21 cellular contexts compared by ENCODE assay signal in the genomic region with DNA sequence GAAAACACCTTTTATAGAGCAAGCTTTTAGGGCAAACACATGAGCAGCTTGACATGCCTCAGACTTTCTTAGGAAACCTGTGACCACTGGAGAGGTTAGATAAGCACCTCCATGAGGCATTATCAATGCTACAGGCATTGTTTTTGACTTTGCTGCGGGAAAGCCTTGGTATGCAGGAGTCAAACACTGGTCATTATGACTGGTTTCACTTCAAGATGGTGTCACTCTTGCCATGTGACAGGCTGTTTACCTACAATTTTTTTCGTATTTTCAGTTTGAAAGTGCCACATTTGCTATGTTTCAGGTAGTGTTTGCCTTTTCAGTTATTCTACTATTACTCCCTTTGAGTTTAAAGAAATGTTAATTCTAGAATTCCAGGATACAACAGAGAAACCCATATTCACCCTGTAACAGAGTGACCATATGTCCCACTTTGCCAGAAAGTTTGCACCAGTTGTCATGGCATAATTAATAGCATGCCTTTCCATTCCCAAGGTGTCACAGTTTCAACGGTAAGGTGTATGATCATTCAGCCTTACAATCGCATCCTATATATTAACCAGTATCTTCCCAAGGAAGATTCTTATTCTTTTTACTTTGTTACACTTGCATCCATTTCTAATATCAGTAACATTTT. TPM values are rescaled to one million over a fixed set of nuclear protein-coding genes. Genes with fewer than 3 reads are reported as not detected.
DNase-seq lines count a peak whose midpoint lies in the region; ATAC-seq lines count a peak whose summit lies in the region.
"Had no signal": no experiment of that assay in that cellular context is flagged by ENCODE, and none has a peak within 500 bp of the region (broad histone marks: within the 10 kb centered on the region; RNA-seq: fewer than 3 reads in every experiment).

No MANE protein-coding gene starts in this region.

- H2BK120ac ChIP-seq in mesendoderm (ENCODE audit: low read depth, low read length): no peak overlapping the region

- ATAC-seq in activated T-helper 17 cell treated with anti-CD3 and anti-CD28 coated beads, Interleukin-2, amount 50 U/mL, for 72 hours (replicated peaks): peak; percentile 89
- ATAC-seq in GM21619 (IDR thresholded peaks at IDR 0.05; ENCODE audit: unreplicated experiment): no peak
- ATAC-seq: naive thymus-derived CD8-positive, alpha-beta T cell had no signal

- H3K4ac ChIP-seq in mesendoderm (ENCODE audit: low read depth, low read length): no peak overlapping the region

- no peak overlapping the region for H3K4me2 ChIP-seq in mesendoderm (ENCODE audit: low read length)
- H3K4me2 ChIP-seq: SK-N-SH had no signal

- no peak overlapping the region for H2BK5ac ChIP-seq in mesendoderm (ENCODE audit: low read length)

- no peak overlapping the region for H3K4me3 ChIP-seq in mesendoderm (ENCODE audit: low read length)
- H3K4me3 ChIP-seq: adrenal gland, breast epithelium, HAP-1, heart left ventricle, right atrium auricular region, uterus had no signal

- H3K18ac ChIP-seq in mesendoderm (ENCODE audit: low read length): no peak overlapping the region

- H3K27ac Mint-ChIP-seq in activated T-helper 17 cell treated with anti-CD3 and anti-CD28 coated beads, Interleukin-2, amount 50 U/mL, for 72 hours: peak overlapping the region; percentile 83
- H3K27ac Mint-ChIP-seq: activated T-helper 2 cell treated with anti-CD3 and anti-CD28 coated beads, Interferon-gamma antibody, Interleukin-2, Interleukin-4, amounts not matched to agents 10 μg/mL and 5 μg/mL and 100 μg/mL, durations not matched to agents 14 hours and 24 hours and 36 hours had no signal

- H3K27me3 Mint-ChIP-seq in activated T-helper 17 cell treated with anti-CD3 and anti-CD28 coated beads, Interleukin-2, amount 50 U/mL, for 72 hours: no peaks in the 10 kb centered on the region
- H3K27me3 Mint-ChIP-seq: IgD-negative memory B cell; naive thymus-derived CD8-positive, alpha-beta T cell had no signal

- H4K8ac ChIP-seq in mesendoderm (ENCODE audit: low read depth, low read length): no peak overlapping the region

- H3K4me1 ChIP-seq in mesendoderm (ENCODE audit: control insufficient read depth, low read depth, low read length): peaks cover 5% of the 10 kb centered on the region
- H3K4me1 ChIP-seq: adrenal gland, breast epithelium, HAP-1, uterus had no signal

- H3K4me3 Mint-ChIP-seq in activated T-helper 17 cell treated with anti-CD3 and anti-CD28 coated beads, Interleukin-2, amount 50 U/mL, for 72 hours: peak overlapping the region; percentile 26
- H3K4me3 Mint-ChIP-seq: naive thymus-derived CD8-positive, alpha-beta T cell had no signal

- no peak overlapping the region for H3K23ac ChIP-seq in mesendoderm (ENCODE audit: low read length)

- peaks cover 44% of the 10 kb centered on the region for H3K79me2 ChIP-seq in mesendoderm (ENCODE audit: control insufficient read depth, insufficient read depth, low read length)

- no peak overlapping the region for H4K5ac ChIP-seq in mesendoderm (ENCODE audit: low read length)

- WGBS in mesendoderm (ENCODE audit: extremely low coverage, insufficient coverage, low lambda C conversion rate): no CpG with 5 or more reads among the region's 4 CpGs

- H3K56ac ChIP-seq in mesendoderm (ENCODE audit: low read length): no peak overlapping the region

- H3K27ac ChIP-seq in mesendoderm (ENCODE audit: low read depth, low read length): no peak overlapping the region
- H3K27ac ChIP-seq: adrenal gland, breast epithelium, heart left ventricle, right atrium auricular region, uterus had no signal

- no peak overlapping the region for H2BK15ac ChIP-seq in mesendoderm (replicated peaks; ENCODE audit: low read depth)

- H3K27me3 ChIP-seq in mesendoderm (ENCODE audit: insufficient read depth, low read length, poor library complexity): no peaks in the 10 kb centered on the region
- H3K27me3 ChIP-seq: adrenal gland, breast epithelium, heart left ventricle, right atrium auricular region, uterus had no signal

- H3K36me3 ChIP-seq in mesendoderm (ENCODE audit: control insufficient read depth, insufficient read depth, low read length): no peaks in the 10 kb centered on the region
- H3K36me3 ChIP-seq: adrenal gland, breast epithelium, HAP-1, heart left ventricle, right atrium auricular region, uterus had no signal

- no peak overlapping the region for H3K9ac ChIP-seq in mesendoderm (ENCODE audit: low read length)
- H3K9ac ChIP-seq: SK-N-SH had no signal

- no peaks in the 10 kb centered on the region for H3K9me3 Mint-ChIP-seq in activated T-helper 17 cell treated with anti-CD3 and anti-CD28 coated beads, Interleukin-2, amount 50 U/mL, for 72 hours

- peaks cover 21% of the 10 kb centered on the region for H3K4me1 Mint-ChIP-seq in activated T-helper 17 cell treated with anti-CD3 and anti-CD28 coated beads, Interleukin-2, amount 50 U/mL, for 72 hours

- H3K79me1 ChIP-seq in mesendoderm (ENCODE audit: low read length): peaks cover 4% of the 10 kb centered on the region

- peak; percentile 20 for DNase-seq in stimulated activated CD4-positive, alpha-beta T cell treated with anti-CD3 and anti-CD28 coated beads, Interleukin-1b, Interleukin-23, amount 100 ng/mL, for 48 hours
- DNase-seq in stimulated activated CD4-positive, alpha-beta T cell treated with anti-CD3 and anti-CD28 coated beads, Interleukin-12 subunit alpha, Interleukin-12 subunit beta, amount 100 ng/mL, for 4 hours: no peak
- DNase-seq in mesendoderm (peak; percentile 59), RPMI8226 (no peak), NCI-H2029 (lab: John Stamatoyannopoulos, UW) (no peak)
- DNase-seq: adrenal gland; mesenchymal stem cell; naive thymus-derived CD8-positive, alpha-beta T cell; NCI-H1417 treated with DMSO at 0.1 percent for 48 hours; SK-N-SH; stimulated activated CD4-positive, alpha-beta T cell treated with anti-CD3 and anti-CD28 coated beads, Interleukin-15, amount 100 ng/mL, for 24 hours; stimulated activated CD8-positive, alpha-beta memory T cell treated with anti-CD3 and anti-CD28 coated beads, Interleukin-4, amount 100 ng/mL, for 48 hours; uterus had no signal

- no peak overlapping the region for H2AK5ac ChIP-seq in mesendoderm (ENCODE audit: low read length)

- H3K36me3 Mint-ChIP-seq in activated T-helper 17 cell treated with anti-CD3 and anti-CD28 coated beads, Interleukin-2, amount 50 U/mL, for 72 hours (ENCODE audit: low read depth): peaks cover 42% of the 10 kb centered on the region

RNA-seq across cellular contexts. Expression of a gene that starts 33.0 kb away (rescaled TPM):
- total RNA-seq in activated T-helper 17 cell treated with anti-CD3 and anti-CD28 coated beads, Interleukin-2, amount 50 U/mL, for 72 hours: 10 to 100 TPM; 65.6 to 77.2 TPM
- 18.1 TPM for polyA plus RNA-seq in mesendoderm (2013, experiment 1 of 2)
- 18.5 TPM for polyA plus RNA-seq in mesendoderm (2013, experiment 2 of 2)

Comparison
In these comparisons a context has a peak if more than half of its experiments do, and no peak if none do; other contexts are left out.
1. DNase-seq: peak in stimulated activated CD4-positive, alpha-beta T cell treated with anti-CD3 and anti-CD28 coated beads, Interleukin-1b, Interleukin-23, amount 100 ng/mL, for 48 hours (single experiment) and mesendoderm (single experiment); none in stimulated activated CD4-positive, alpha-beta T cell treated with anti-CD3 and anti-CD28 coated beads, Interleukin-12 subunit alpha, Interleukin-12 subunit beta, amount 100 ng/mL, for 4 hours (single experiment), RPMI8226 (single experiment) and NCI-H2029 (single experiment).